ENCODE assay signal across 12 cellular contexts in the genomic region with DNA sequence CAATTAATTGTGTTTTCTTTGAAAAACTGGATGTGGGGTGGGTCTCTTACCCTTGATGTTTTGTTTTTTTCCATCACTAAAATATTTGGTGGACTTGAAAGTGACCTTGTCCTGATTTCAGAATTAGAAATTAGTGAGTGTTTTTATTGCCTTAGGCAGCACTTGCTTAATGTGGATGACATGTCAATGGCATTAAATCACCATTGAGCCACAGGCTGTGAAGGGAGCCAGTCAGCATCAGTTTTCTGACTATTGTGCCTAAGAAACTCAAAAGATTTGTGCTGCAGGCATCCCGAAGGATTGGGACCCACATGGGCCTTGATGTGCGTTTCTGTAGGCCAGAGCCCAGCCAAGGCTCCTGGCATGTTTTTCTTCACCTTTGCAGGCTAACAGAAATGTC. TPM values are rescaled to one million over a fixed set of nuclear protein-coding genes. Genes with fewer than 3 reads are reported as not detected.
DNase-seq lines count a peak whose midpoint lies in the region; ATAC-seq and TF ChIP-seq lines count a peak whose summit lies in the region.
"Had no signal": no experiment of that assay in that cellular context is flagged by ENCODE, and none has a peak within 500 bp of the region (broad histone marks: within the 10 kb centered on the region; RNA-seq: fewer than 3 reads in every experiment).

No MANE protein-coding gene starts in this region.

- H3K4me1 ChIP-seq in heart right ventricle (peaks cover 5 to 68% (median 52%) of the 10 kb centered on the region in 9 donors), neural progenitor cell (peaks cover 5% of the 10 kb centered on the region), uterus (peaks cover 0 to 6% of the 10 kb centered on the region in 2 donors)

- H4K20me1 ChIP-seq in neural progenitor cell (ENCODE audit: low read depth): no peaks in the 10 kb centered on the region

- H3K9ac ChIP-seq in neural progenitor cell: peak overlapping the region; percentile 12

- H3K4me3 ChIP-seq in heart right ventricle (no peak overlapping the region), neural progenitor cell (no peak overlapping the region), uterus (no peak overlapping the region)
- H3K4me3 ChIP-seq: body of pancreas, SJSA1 had no signal

- CTCF ChIA-PET in RWPE1 (lab: Yijun Ruan, JAX): no interaction called here

- no peak for TF ChIP-seq CTCF in heart right ventricle (IDR thresholded peaks at IDR 0.05)
- TF ChIP-seq CTCF in neural progenitor cell (IDR thresholded peaks at IDR 0.05): no peak
- TF ChIP-seq CTCF in uterus (IDR thresholded peaks at IDR 0.05): no peak
- TF ChIP-seq CTCF in RWPE1 (conservative IDR thresholded peaks at IDR 0.05; ENCODE audit: low read depth): no peak

- H3K4me1 Mint-ChIP-seq in neural progenitor cell: peaks cover 3% of the 10 kb centered on the region

- H3K9me3 ChIP-seq in heart right ventricle (no peaks in the 10 kb centered on the region), neural progenitor cell (ENCODE audit: low read depth) (no peaks in the 10 kb centered on the region), uterus (no peaks in the 10 kb centered on the region)
- H3K9me3 ChIP-seq: body of pancreas had no signal

- DNase-seq in heart right ventricle (no peak), cardiac septum (ENCODE audit: low spot score) (no peak), astrocyte of the hippocampus (ENCODE audit: low read depth, low spot score) (peak; percentile 17), neural progenitor cell (ENCODE audit: low spot score) (no peak), uterus (no peak), RWPE1 (ENCODE audit: low spot score) (no peak), germinal center (ENCODE audit: low spot score) (no peak), amniotic stem cell (lab: John Stamatoyannopoulos, UW) (no peak)
- DNase-seq: activated T-cell treated with anti-CD3 and anti-CD28 coated beads for 4 hours, body of pancreas had no signal

- H3K27ac ChIP-seq in heart right ventricle (peak overlapping the region in 8 of 10 donors; percentile 78 to 91 (median 81)), neural progenitor cell (no peak overlapping the region), uterus (peak overlapping the region; percentile 31 to 80), RWPE1 (no peak overlapping the region)
- H3K27ac ChIP-seq: SJSA1 had no signal

- peaks cover 3% of the 10 kb centered on the region for H3K79me2 ChIP-seq in neural progenitor cell (ENCODE audit: low read depth)

- TF ChIP-seq POLR2A in uterus (IDR thresholded peaks at IDR 0.05): no peak

- H3K27ac Mint-ChIP-seq in neural progenitor cell: no peak overlapping the region
- H3K27ac Mint-ChIP-seq: WTC11 had no signal

- H3K27me3 Mint-ChIP-seq in neural progenitor cell (ENCODE audit: insufficient read depth, low read depth): peaks cover 2% of the 10 kb centered on the region

- no peaks in the 10 kb centered on the region for H3F3A ChIP-seq in neural progenitor cell (ENCODE audit: low read depth)

- H2AFZ ChIP-seq in neural progenitor cell (replicated peaks): no peak overlapping the region

- H3K36me3 ChIP-seq in heart right ventricle (peaks cover 0 to 24% (median 0%) of the 10 kb centered on the region in 9 donors), neural progenitor cell (no peaks in the 10 kb centered on the region), uterus (no peaks in the 10 kb centered on the region)

- peaks cover 6% of the 10 kb centered on the region for H3K9me3 Mint-ChIP-seq in neural progenitor cell

- POLR2A ChIA-PET in RWPE1 (lab: Yijun Ruan, JAX; ENCODE audit: low non-redundant PET): no interaction called here

- H3K4me2 ChIP-seq in neural progenitor cell: no peak overlapping the region

- no peak overlapping the region for H3K4me3 Mint-ChIP-seq in neural progenitor cell
- H3K4me3 Mint-ChIP-seq: WTC11 had no signal

- no peak for ATAC-seq in heart right ventricle
- ATAC-seq: body of pancreas, WTC11 had no signal

- H3K27me3 ChIP-seq in heart right ventricle (no peaks in the 10 kb centered on the region), neural progenitor cell (no peaks in the 10 kb centered on the region), uterus (no peaks in the 10 kb centered on the region)
- H3K27me3 ChIP-seq: body of pancreas, SJSA1 had no signal

- intact Hi-C loops in heart right ventricle (cut with DNase I) (loop anchor here in 3 of 10 donors (2.0 to 10.0 kb wide), 2 partner anchors 53 kb away; a partner anchor contains a TSS), cardiac septum (cut with DNase I) (no loop called here), uterus (cut with DNase I; ENCODE audit: low total_unique reads) (no loop called here)

- H3K36me3 Mint-ChIP-seq in neural progenitor cell: peaks cover 14% of the 10 kb centered on the region

- 90 to 97% methylated on average over 2 of the region's 2 CpGs for WGBS in heart right ventricle, 2 donors

RNA-seq across cellular contexts. Expression of a gene that starts 53.8 kb away (rescaled TPM):
- 10 to 100 TPM; 15.9 to 33.4 (median 20.8) TPM for total RNA-seq in heart right ventricle
- polyA plus RNA-seq in heart right ventricle: 1 to 10 TPM; 7.8 to 9.7 TPM
- 27.6 TPM for total RNA-seq in cardiac septum
- 18.3 and 25.5 TPM in 2 replicates for total RNA-seq in neural progenitor cell (ENCODE audit: low replicate concordance)
- 10 to 100 TPM; 11.5 to 65.6 (median 41.5) TPM for total RNA-seq in uterus

Comparison
In these comparisons a context has a peak if more than half of its experiments do, and no peak if none do; other contexts are left out.
1. H3K27ac ChIP-seq: peak in heart right ventricle (8 of 10) and uterus (2 of 2); none in neural progenitor cell (single experiment) and RWPE1 (single experiment).